8 cellular contexts compared by ENCODE assay signal in genomic region chr3:117997201-117998049, GRCh38.
DNase-seq lines count a peak whose midpoint lies in the region; TF ChIP-seq lines count a peak whose summit lies in the region.

No MANE protein-coding gene starts in this region.

- H2AFZ ChIP-seq in Loucy (ENCODE audit: low read length) (no peak overlapping the region), hepatocyte (peak overlapping the region; percentile 87)

- H3K9me2 ChIP-seq in Loucy (replicated peaks; ENCODE audit: low read depth, low read length) (no peaks in the 10 kb centered on the region), hepatocyte (replicated peaks; ENCODE audit: insufficient read depth) (no peaks in the 10 kb centered on the region)

- H3K27me3 ChIP-seq in Loucy (ENCODE audit: insufficient read depth, low read length, poor library complexity, severe bottlenecking) (no peaks in the 10 kb centered on the region), hepatocyte (no peaks in the 10 kb centered on the region)

- no peak overlapping the region for H3K9ac ChIP-seq in Loucy (ENCODE audit: low read depth, low read length, poor library complexity, severe bottlenecking)

- H3K27ac ChIP-seq in hepatocyte, result no peak overlapping the region

- TF ChIP-seq CTCF in GM12875 (IDR thresholded peaks at IDR 0.05; ENCODE audit: borderline replicate concordance, insufficient read depth, low read depth, low read length) (peak; percentile 96), HFF-Myc (IDR thresholded peaks at IDR 0.05; ENCODE audit: low read depth, low read length, missing control alignments) (peak; percentile 95), Loucy (conservative IDR thresholded peaks at IDR 0.05; ENCODE audit: low read length) (peak; percentile 44), astrocyte of the spinal cord (IDR thresholded peaks at IDR 0.05; ENCODE audit: low read depth, low read length) (peak; percentile 98), hepatocyte (IDR thresholded peaks at IDR 0.05; ENCODE audit: poor library complexity) (peak; percentile 86)

- H3K4me1 ChIP-seq in Loucy (ENCODE audit: insufficient read depth, low read length, poor library complexity, severe bottlenecking) (no peaks in the 10 kb centered on the region), hepatocyte (ENCODE audit: insufficient read depth) (no peaks in the 10 kb centered on the region)

- no peak overlapping the region for H3K4me3 ChIP-seq in GM12875 (ENCODE audit: low read depth, low read length)
- H3K4me3 ChIP-seq in HFF-Myc (replicated peaks; ENCODE audit: low read depth, low read length), result peak overlapping the region; percentile 20
- H3K4me3 ChIP-seq in Loucy (ENCODE audit: low read length, poor library complexity, severe bottlenecking), result no peak overlapping the region
- H3K4me3 ChIP-seq in astrocyte of the spinal cord (ENCODE audit: low read depth, low read length), result peak overlapping the region; percentile 44
- H3K4me3 ChIP-seq in hepatocyte, result peak overlapping the region; percentile 65

- in situ Hi-C loops in astrocyte of the spinal cord (cut with HindIII; ENCODE audit: low sequenced_read_pairs), result no loop called here

- no peak overlapping the region for H3K4me2 ChIP-seq in Loucy (ENCODE audit: low read depth, low read length, poor library complexity, severe bottlenecking)
- peak overlapping the region; percentile 98 for H3K4me2 ChIP-seq in hepatocyte

- DNase-seq in HFF-Myc (ENCODE audit: extremely low read depth, low read depth) (peak; percentile 25), RPMI7951 (ENCODE audit: low read depth) (peak; percentile 42), astrocyte of the spinal cord (ENCODE audit: low read depth, low spot score) (peak; percentile 85), hepatocyte (ENCODE audit: low spot score) (peak; percentile 90), pulmonary artery endothelial cell (ENCODE audit: low read depth, low spot score) (peak; percentile 54)
- DNase-seq in stimulated activated naive CD4-positive, alpha-beta T cell treated with Interleukin-2 at 50 U/mL for 16 hours (lab: John Stamatoyannopoulos, UW), result no peak

- H3F3A ChIP-seq in Loucy (ENCODE audit: low read depth), result no peaks in the 10 kb centered on the region

- H3K36me3 ChIP-seq in Loucy (ENCODE audit: insufficient read depth, low read length) (no peaks in the 10 kb centered on the region), hepatocyte (replicated peaks; ENCODE audit: insufficient read depth, low read depth) (no peaks in the 10 kb centered on the region)

- H3K79me2 ChIP-seq in Loucy (ENCODE audit: insufficient read depth, low read length) (no peaks in the 10 kb centered on the region), hepatocyte (no peaks in the 10 kb centered on the region)

- H4K20me1 ChIP-seq in Loucy (ENCODE audit: insufficient read depth, low read length, poor library complexity, severe bottlenecking), result no peaks in the 10 kb centered on the region
- no peaks in the 10 kb centered on the region for H4K20me1 ChIP-seq in hepatocyte (ENCODE audit: insufficient read depth, poor library complexity, severe bottlenecking)

- no peaks in the 10 kb centered on the region for H3K9me3 ChIP-seq in Loucy (ENCODE audit: insufficient read depth, low read depth, low read length)
- no peaks in the 10 kb centered on the region for H3K9me3 ChIP-seq in hepatocyte (ENCODE audit: low read depth)

- WGBS in hepatocyte (ENCODE audit: low lambda C conversion rate, missing lambda C conversion rate), result 5% methylated on average over 46 of the region's 48 CpGs

Comparison
In these comparisons a context has a peak if more than half of its experiments do, and no peak if none do; other contexts are left out.
1. H3K4me3 ChIP-seq: peak in HFF-Myc (single experiment), astrocyte of the spinal cord (single experiment) and hepatocyte (single experiment); none in GM12875 (single experiment) and Loucy (single experiment).
2. CTCF ChIP-seq: peak in every context shown above with its lines; median percentile 98 in astrocyte of the spinal cord; 96 in GM12875; 95 in HFF-Myc; 86 in hepatocyte; 44 in Loucy.